2 cellular contexts compared by ENCODE assay signal in the genomic region with DNA sequence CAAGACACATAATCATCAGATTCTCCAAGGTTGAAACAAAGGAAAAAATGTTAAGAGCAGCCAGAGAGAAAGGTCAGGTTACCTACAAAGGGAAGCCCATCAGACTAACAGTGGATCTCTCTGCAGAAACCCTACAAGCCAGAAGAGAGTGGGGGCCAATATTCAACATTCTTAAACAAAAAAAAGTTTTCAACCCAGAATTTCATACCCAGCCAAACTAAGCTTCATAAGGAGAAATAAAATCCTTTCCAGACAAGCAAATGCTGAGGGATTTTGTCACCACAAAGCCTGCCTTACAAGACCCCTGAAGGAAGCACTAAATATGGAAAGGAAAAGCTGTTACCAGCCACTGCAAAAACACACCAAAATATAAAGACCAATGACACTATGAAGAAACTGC. TPM values are rescaled to one million over a fixed set of nuclear protein-coding genes. Genes with fewer than 3 reads are reported as not detected.
"Had no signal": no experiment of that assay in that cellular context is flagged by ENCODE, and none has a peak within 500 bp of the region (broad histone marks: within the 10 kb centered on the region; RNA-seq: fewer than 3 reads in every experiment).

No MANE protein-coding gene starts in this region.

RNA-seq across cellular contexts. Expression of gene PDE11A, which starts 39.0 kb away (rescaled TPM):
- total RNA-seq: LHCN-M2, MCF 10A had no signal
